24 cellular contexts compared by ENCODE assay signal in genomic region chr13:32632343-32632910, GRCh38. TPM values are rescaled to one million over a fixed set of nuclear protein-coding genes. Genes with fewer than 3 reads are reported as not detected.
DNase-seq lines count a peak whose midpoint lies in the region; ATAC-seq and TF ChIP-seq lines count a peak whose summit lies in the region.
"Had no signal": no experiment of that assay in that cellular context is flagged by ENCODE, and none has a peak within 500 bp of the region (broad histone marks: within the 10 kb centered on the region; RNA-seq: fewer than 3 reads in every experiment).

No MANE protein-coding gene starts in this region.

- peak overlapping the region; percentile 24 for H3K27ac Mint-ChIP-seq in T-helper 2 cell treated with Interferon-gamma antibody and Interleukin-4, amounts not matched to agents 5 μg/mL and 100 μg/mL, for 36 hours
- H3K27ac Mint-ChIP-seq: GM23338, H9, T-cell had no signal

- DNase-seq in IMR-90 (no peak), SW480 (ENCODE audit: low spot score) (no peak), KBM-7 (no peak), colonic mucosa (no peak)
- no peak for DNase-seq in T-helper 2 cell treated with Interferon-gamma antibody and Interleukin-4, amounts not matched to agents 5 μg/mL and 100 μg/mL, for 36 hours (ENCODE audit: low spot score)
- DNase-seq: H9, Karpas-422, MV-4-11, NCI-H1105, NCI-H1436 treated with DMSO at 0.1 percent for 48 hours, NCI-H187 treated with DMSO at 0.1 percent for 48 hours, NCI-H2171 treated with DMSO at 0.1 percent for 48 hours, NCI-H524, NCI-H774, PC-9, Right ventricle myocardium superior, RPMI8226, T-cell had no signal

- H3K27ac ChIP-seq in 22Rv1 (peak overlapping the region; percentile 2; the same call in 1 of the 2 replicates), C4-2B (peak overlapping the region; percentile 58), IMR-90 (ENCODE audit: insufficient read depth, low read length) (no peak overlapping the region), colonic mucosa (no peak overlapping the region)
- H3K27ac ChIP-seq: A549, PC-9, SJSA1 had no signal

- H3K4me2 ChIP-seq in IMR-90 (ENCODE audit: low read depth, low read length): no peak overlapping the region
- H3K4me2 ChIP-seq: A549, GM23338, PC-9 had no signal

- no peak overlapping the region for H3K56ac ChIP-seq in IMR-90 (ENCODE audit: extremely low read depth, insufficient read depth, low read length)

- in situ Hi-C loops in IMR-90 (cut with MboI; ENCODE audit: low sequenced_read_pairs): no loop called here
- in situ Hi-C loops in KBM-7 (cut with MboI; ENCODE audit: low pct_unique_long_range_greater_than_20kb, low sequenced_read_pairs): no loop called here

- no peaks in the 10 kb centered on the region for H3K27me3 ChIP-seq in IMR-90 (ENCODE audit: control insufficient read depth, insufficient read depth, low read length)
- H3K27me3 ChIP-seq in colonic mucosa: no peaks in the 10 kb centered on the region
- H3K27me3 ChIP-seq: SJSA1 had no signal

- no peak overlapping the region for H3K23ac ChIP-seq in IMR-90 (ENCODE audit: low read depth, low read length)

- POLR2A ChIA-PET in IMR-90 (lab: Charles Lee; ENCODE audit: unreplicated experiment): no interaction called here

- WGBS in IMR-90 (ENCODE audit: extremely low coverage in 2 of 2, insufficient read length in 1 of 2), 2 experiments: no CpG with 5 or more reads among the region's 3 CpGs

- TF ChIP-seq CTCF in 22Rv1 (IDR thresholded peaks at IDR 0.05) (no peak), C4-2B (conservative IDR thresholded peaks at IDR 0.05) (no peak), IMR-90 (conservative IDR thresholded peaks at IDR 0.05; ENCODE audit: low read depth, low read length) (no peak), colonic mucosa (IDR thresholded peaks at IDR 0.05) (no peak)

- H3K9me1 ChIP-seq in IMR-90 (ENCODE audit: insufficient read depth, low read length): peaks cover 6% of the 10 kb centered on the region; the same call in 1 of the 2 replicates

- H2AFZ ChIP-seq in IMR-90 (replicated peaks; ENCODE audit: low read length, poor library complexity): no peak overlapping the region
- H2AFZ ChIP-seq: GM23338, PC-9 had no signal

- 0 out of 2 replicates have a peak, but pooled peaks cover 5% of the 10 kb centered on the region for H4K20me1 ChIP-seq in IMR-90 (ENCODE audit: insufficient read depth, low read length)

- no peak overlapping the region for H2BK20ac ChIP-seq in IMR-90 (ENCODE audit: low read depth, low read length)

- no peaks in the 10 kb centered on the region for H3K27me3 Mint-ChIP-seq in T-helper 2 cell treated with Interferon-gamma antibody and Interleukin-4, amounts not matched to agents 5 μg/mL and 100 μg/mL, for 36 hours (ENCODE audit: low read depth)
- H3K27me3 Mint-ChIP-seq: IgD-negative memory B cell, T-cell had no signal

- H3K9me3 ChIP-seq in IMR-90 (ENCODE audit: control insufficient read depth, insufficient read depth, low read length) (no peaks in the 10 kb centered on the region), colonic mucosa (no peaks in the 10 kb centered on the region)
- H3K9me3 ChIP-seq: A549, SJSA1 had no signal

- H3K4me1 ChIP-seq in IMR-90 (ENCODE audit: control insufficient read depth, insufficient read depth, low read length) (no peaks in the 10 kb centered on the region; the same call in 1 of the 2 replicates), colonic mucosa (no peaks in the 10 kb centered on the region)
- H3K4me1 ChIP-seq: A549, SJSA1 had no signal

- peaks cover 25% of the 10 kb centered on the region for H3K4me1 Mint-ChIP-seq in T-helper 2 cell treated with Interferon-gamma antibody and Interleukin-4, amounts not matched to agents 5 μg/mL and 100 μg/mL, for 36 hours (ENCODE audit: low read depth)
- H3K4me1 Mint-ChIP-seq: GM23338, H9 had no signal

- H3K9ac ChIP-seq in IMR-90 (ENCODE audit: low read depth, low read length) (no peak overlapping the region), colonic mucosa (ENCODE audit: low read depth in 2 of 2, low read length in 2 of 2) (no peak overlapping the region)

- no peak overlapping the region for H4K5ac ChIP-seq in IMR-90 (ENCODE audit: low read depth, low read length)

- peak; percentile 56 for ATAC-seq in IMR-90 (ENCODE audit: low read depth)
- ATAC-seq: A549, GM23338, T-cell had no signal

- BruUV-seq in IMR-90 (replicated peaks; lab: Mats Ljungman, UMichigan): no TSS peak

- no peak overlapping the region for H4K91ac ChIP-seq in IMR-90 (ENCODE audit: insufficient read depth, low read depth, low read length)

- peak overlapping the region; percentile 45 for H3K4me3 Mint-ChIP-seq in T-helper 2 cell treated with Interferon-gamma antibody and Interleukin-4, amounts not matched to agents 5 μg/mL and 100 μg/mL, for 36 hours
- H3K4me3 Mint-ChIP-seq: GM23338, H9, IgD-negative memory B cell, T-cell had no signal

- H2BK15ac ChIP-seq in IMR-90 (ENCODE audit: low read depth, low read length): no peak overlapping the region

- no peak overlapping the region for H2AK9ac ChIP-seq in IMR-90 (replicated peaks; ENCODE audit: low read depth, low read length, poor library complexity)

- no peak overlapping the region for H3K4me3 ChIP-seq in IMR-90 (ENCODE audit: insufficient read depth, low read depth, low read length)
- H3K4me3 ChIP-seq in colonic mucosa: no peak overlapping the region
- H3K4me3 ChIP-seq: A549, GM23338, PC-9, SJSA1 had no signal

- no peak for TF ChIP-seq RAD21 in IMR-90 (IDR thresholded peaks at IDR 0.05; ENCODE audit: low read length)

- no peak overlapping the region for H2BK120ac ChIP-seq in IMR-90 (ENCODE audit: low read depth, low read length)

- H3K36me3 Mint-ChIP-seq in T-helper 2 cell treated with Interferon-gamma antibody and Interleukin-4, amounts not matched to agents 5 μg/mL and 100 μg/mL, for 36 hours (ENCODE audit: low read depth): peaks cover 17% of the 10 kb centered on the region

- TF ChIP-seq POLR2A in IMR-90 (IDR thresholded peaks at IDR 0.05; ENCODE audit: low read depth, low read length): no peak

- H2BK5ac ChIP-seq in IMR-90 (ENCODE audit: low read depth, low read length, poor library complexity, severe bottlenecking): no peak overlapping the region

- no peaks in the 10 kb centered on the region for H3K9me3 Mint-ChIP-seq in T-helper 2 cell treated with Interferon-gamma antibody and Interleukin-4, amounts not matched to agents 5 μg/mL and 100 μg/mL, for 36 hours
- H3K9me3 Mint-ChIP-seq: GM23338, H9, IgD-negative memory B cell, T-cell had no signal

- no peak overlapping the region for H2AK5ac ChIP-seq in IMR-90 (ENCODE audit: low read depth, low read length)

- peaks cover 16 to 41% of the 10 kb centered on the region in 2 experiments for H3K79me1 ChIP-seq in IMR-90 (ENCODE audit: low read depth in 1 of 2, low read length in 2 of 2)

- CTCF ChIA-PET in IMR-90 (lab: Yijun Ruan, JAX): interaction anchor here (1.1 to 2.3 kb wide), 2 partner anchors 10 to 18 kb away, joined by 3 to 7 read pairs; no protein-coding TSS in a partner anchor

- H3K4ac ChIP-seq in IMR-90 (ENCODE audit: low read depth, low read length): no peak overlapping the region

- no peaks in the 10 kb centered on the region for H3K36me3 ChIP-seq in IMR-90 (ENCODE audit: control insufficient read depth, insufficient read depth, low read length)
- H3K36me3 ChIP-seq in colonic mucosa: no peaks in the 10 kb centered on the region
- H3K36me3 ChIP-seq: SJSA1 had no signal

- H3K18ac ChIP-seq in IMR-90 (ENCODE audit: low read depth, low read length): no peak overlapping the region

- no peak overlapping the region for H4K8ac ChIP-seq in IMR-90 (ENCODE audit: low read depth in 2 of 2, low read length in 2 of 2)

- dilution Hi-C loops in IMR-90 (cut with HindIII; ENCODE audit: low sequenced_read_pairs, unreplicated experiment): no loop called here

- intact Hi-C loops in IMR-90 (cut with micrococcal nuclease) (loop anchor here (10.0 kb wide), 1 partner anchor 62 kb away; no protein-coding TSS in a partner anchor), colonic mucosa (cut with DNase I) (no loop called here)

- no peak overlapping the region for H3K14ac ChIP-seq in IMR-90 (replicated peaks; ENCODE audit: low read depth, low read length)

TF ChIP-seq in IMR-90, 13 proteins besides CTCF, POLR2A, EP300 and RAD21:
- no peak for TF ChIP-seq CEBPB (IDR thresholded peaks at IDR 0.05; ENCODE audit: low read depth, low read length)
- no peak for TF ChIP-seq USF2 (IDR thresholded peaks at IDR 0.05; ENCODE audit: low read depth, low read length)
- TF ChIP-seq NFE2L2 (IDR thresholded peaks at IDR 0.05; ENCODE audit: low read depth, low read length): no peak
- no peak for TF ChIP-seq RCOR1 (IDR thresholded peaks at IDR 0.05; ENCODE audit: insufficient replicate concordance, low read length)

RNA-seq across cellular contexts. Expression of gene PDS5B, which starts 46.2 kb away (rescaled TPM):
- total RNA-seq in IMR-90 (2012; rRNA removed) (20.1 and 26.7 TPM in 2 replicates), colonic mucosa (10 to 100 TPM; 34.0 to 37.0 TPM)
- 5.0 and 6.2 TPM in 2 replicates for polyA plus RNA-seq in IMR-90 (2012; rRNA removed)
- polyA plus RNA-seq in IMR-90 (2012; cell fraction: cytosol; rRNA removed): 0.56 and 0.86 TPM in 2 replicates
- polyA plus RNA-seq in IMR-90 (2012; cell fraction: nucleus; rRNA removed; ENCODE audit: low replicate concordance): 0.81 and 8.1 TPM in 2 replicates

Comparison
In these comparisons a context has a peak if more than half of its experiments do, and no peak if none do; other contexts are left out.
1. H3K27ac ChIP-seq: peak in 22Rv1 (single experiment) and C4-2B (single experiment); none in IMR-90 (single experiment) and colonic mucosa (single experiment).